1 cellular context compared by ENCODE assay signal in the genomic region with DNA sequence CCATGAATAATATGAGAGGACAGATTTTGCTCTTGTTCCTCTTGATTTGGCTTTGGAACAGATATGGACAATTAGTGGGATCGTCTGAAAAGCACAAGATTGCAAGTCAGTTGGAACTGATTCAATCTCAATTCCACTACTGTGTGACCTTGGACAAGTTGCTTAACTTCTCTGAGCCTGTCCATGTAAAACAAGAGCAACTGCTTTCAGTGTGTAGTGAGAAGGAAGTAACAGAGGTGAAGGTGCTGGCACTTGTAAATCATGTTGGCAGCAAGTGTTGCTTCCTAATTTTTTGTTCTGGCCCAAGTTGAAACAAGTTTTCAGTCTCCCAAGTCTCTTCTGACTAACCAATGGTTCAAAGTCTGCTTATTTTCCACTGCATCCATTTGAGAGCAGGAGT.
TF ChIP-seq lines count a peak whose summit lies in the region.

No MANE protein-coding gene starts in this region.

TF ChIP-seq in H1, 55 proteins besides CTCF, POLR2A, EP300 and RAD21:
- TF ChIP-seq HDAC2 (IDR thresholded peaks at IDR 0.05; ENCODE audit: borderline replicate concordance in 1 of 2, low read depth in 2 of 2, low read length in 2 of 2) (peak in 1 of 2 experiments; percentile 35; a peak in 1 of 4 replicates), CHD1 (IDR thresholded peaks at IDR 0.05; ENCODE audit: low read depth, low read length) (no peak), CTBP2 (IDR thresholded peaks at IDR 0.05; ENCODE audit: borderline replicate concordance, insufficient read depth, insufficient read length, low read length) (no peak), KDM1A (IDR thresholded peaks at IDR 0.05; ENCODE audit: borderline replicate concordance, low read length) (peak; percentile 81; the same call in 1 of the 2 replicates)
